21 cellular contexts compared by ENCODE assay signal in genomic region chr12:41739066-41739465, GRCh38.
"Had no signal": no experiment of that assay in that cellular context is flagged by ENCODE, and none has a peak within 500 bp of the region (broad histone marks: within the 10 kb centered on the region; RNA-seq: fewer than 3 reads in every experiment).

No MANE protein-coding gene starts in this region.

- H3K4me2 ChIP-seq: neural progenitor cell had no signal

- H3K27me3 ChIP-seq: dorsolateral prefrontal cortex, neural progenitor cell, ovary, stomach, transverse colon had no signal

- H3K27ac ChIP-seq: dorsolateral prefrontal cortex, neural progenitor cell, ovary, stomach, thoracic aorta, transverse colon had no signal

- ATAC-seq: left lobe of liver, natural killer cell, right cardiac atrium had no signal

- H3K9ac ChIP-seq: neural progenitor cell had no signal

- H3K4me3 Mint-ChIP-seq: mesothelial cell of epicardium, natural killer cell, neural progenitor cell had no signal

- H3K36me3 Mint-ChIP-seq: mesothelial cell of epicardium, natural killer cell, neural progenitor cell had no signal

- DNase-seq: cortex of kidney; dorsolateral prefrontal cortex; effector CD8-positive, alpha-beta T cell; foreskin melanocyte; head of caudate nucleus; hippocampal formation; kidney glomerular epithelial cell; natural killer cell; nucleus accumbens; ovary; right cardiac atrium; small intestine; stimulated activated CD4-positive, alpha-beta T cell treated with anti-CD3 and anti-CD28 coated beads, Interleukin-12 subunit alpha, Interleukin-12 subunit beta, amount 100 ng/mL, for 4 hours; stimulated activated naive CD4-positive, alpha-beta T cell; stomach; substantia nigra; transverse colon had no signal

- H3K4me1 Mint-ChIP-seq: mesothelial cell of epicardium, natural killer cell had no signal

- H3K9me3 Mint-ChIP-seq: natural killer cell had no signal

- H3K27ac Mint-ChIP-seq: mesothelial cell of epicardium, natural killer cell, neural progenitor cell had no signal

- H3K4me1 ChIP-seq: stomach, transverse colon had no signal

- H2AFZ ChIP-seq: neural progenitor cell had no signal

- H3K4me3 ChIP-seq: dorsolateral prefrontal cortex, neural progenitor cell, ovary, stomach, thoracic aorta, transverse colon had no signal

- H3K36me3 ChIP-seq: neural progenitor cell, ovary, stomach, thoracic aorta, transverse colon had no signal

- H3K9me3 ChIP-seq: ovary, stomach, thoracic aorta, transverse colon had no signal
